Comparison of ENCODE assay signal across 13 cellular contexts in the genomic region with DNA sequence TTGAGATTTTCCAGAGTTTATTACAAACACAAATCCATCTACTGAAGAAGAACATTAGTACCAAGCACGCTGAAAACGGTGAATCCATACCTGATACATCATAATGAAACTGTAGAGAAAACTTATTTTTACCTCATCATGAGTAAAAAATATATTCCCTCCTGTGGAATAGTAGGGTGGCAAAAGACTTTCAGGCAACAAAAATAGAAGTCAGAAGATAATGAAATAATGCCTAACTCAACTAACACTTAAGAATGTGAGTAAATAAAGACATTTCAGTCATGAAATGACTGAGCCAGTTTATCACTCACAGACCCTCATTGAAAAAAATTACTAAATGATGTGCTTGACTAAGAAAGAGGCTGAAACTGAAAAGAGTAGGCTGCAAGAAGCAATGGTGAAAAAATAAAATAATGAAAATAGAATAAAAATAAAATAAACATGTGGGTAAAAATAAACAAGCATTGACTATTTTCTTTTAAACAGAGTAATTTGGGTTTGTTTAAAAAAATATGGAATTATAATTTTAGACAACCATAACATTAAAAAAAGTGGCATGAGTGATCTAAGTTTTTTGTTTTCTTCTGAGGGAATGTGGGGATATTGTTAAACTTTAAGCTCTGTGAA.
DNase-seq lines count a peak whose midpoint lies in the region; ATAC-seq and TF ChIP-seq lines count a peak whose summit lies in the region.
"Had no signal": no experiment of that assay in that cellular context is flagged by ENCODE, and none has a peak within 500 bp of the region (broad histone marks: within the 10 kb centered on the region; RNA-seq: fewer than 3 reads in every experiment).

No MANE protein-coding gene starts in this region.

- H3K9me3 ChIP-seq in PC-3 (ENCODE audit: low read length) = 0 out of 2 replicates have a peak, but pooled peaks cover 7% of the 10 kb centered on the region
- H3K9me3 ChIP-seq: MG63, upper lobe of right lung had no signal

- no peaks in the 10 kb centered on the region for H3K27me3 ChIP-seq in PC-3 (ENCODE audit: low read length)
- H3K27me3 ChIP-seq: MG63, upper lobe of right lung had no signal

- no peaks in the 10 kb centered on the region for H3F3A ChIP-seq in PC-3 (ENCODE audit: low read length, unreplicated experiment)

- ATAC-seq in GM19455 (IDR thresholded peaks at IDR 0.05; ENCODE audit: unreplicated experiment) (peak; percentile 39), HG02759 (IDR thresholded peaks at IDR 0.05; ENCODE audit: unreplicated experiment) (peak; percentile 53), HG03432 (IDR thresholded peaks at IDR 0.05; ENCODE audit: unreplicated experiment) (peak; percentile 71), PC-3 (no peak)
- ATAC-seq: activated CD8-positive, alpha-beta T cell treated with anti-CD3 and anti-CD28 coated beads, Interleukin-2, amount 10 ng/mL, durations not matched to agents 7 days and 5 days; upper lobe of right lung had no signal

- H3K79me2 ChIP-seq in PC-3 (ENCODE audit: low read length) = no peaks in the 10 kb centered on the region

- POLR2A ChIA-PET in PC-3 (lab: Charles Lee; ENCODE audit: unreplicated experiment) = no interaction called here

- no peak overlapping the region for H3K27ac ChIP-seq in PC-3 (ENCODE audit: low read length)
- H3K27ac ChIP-seq: upper lobe of right lung had no signal

- CTCF ChIA-PET in PC-3 (lab: Charles Lee) = no interaction called here

- H3K36me3 ChIP-seq in PC-3 (ENCODE audit: low read depth, low read length) = no peaks in the 10 kb centered on the region
- H3K36me3 ChIP-seq: MG63, upper lobe of right lung had no signal

- H3K4me1 ChIP-seq in PC-3 (ENCODE audit: insufficient read depth, low read length) = no peaks in the 10 kb centered on the region
- H3K4me1 ChIP-seq: upper lobe of right lung had no signal

- no peaks in the 10 kb centered on the region for H3K9me2 ChIP-seq in PC-3 (replicated peaks; ENCODE audit: low read length)

- no TSS peak for BruUV-seq in PC-3 (replicated peaks; lab: Mats Ljungman, UMichigan)

- H2AFZ ChIP-seq in PC-3 (ENCODE audit: low read length) = no peak overlapping the region

- intact Hi-C loops in PC-3 (cut with micrococcal nuclease) = no loop called here

- H4K20me1 ChIP-seq in PC-3 (ENCODE audit: low read length) = no peaks in the 10 kb centered on the region

- no peak for TF ChIP-seq CTCF in GM13977 (IDR thresholded peaks at IDR 0.05; ENCODE audit: extremely low read depth, insufficient read depth, missing control alignments)
- no peak for TF ChIP-seq CTCF in PC-3 (conservative IDR thresholded peaks at IDR 0.05; ENCODE audit: low read depth, low read length)

- no peak overlapping the region for H3K4me3 ChIP-seq in PC-3 (ENCODE audit: low read length)
- H3K4me3 ChIP-seq: MG63, upper lobe of right lung had no signal

- no peak overlapping the region for H3K4me2 ChIP-seq in PC-3 (ENCODE audit: low read length)

- H3K9ac ChIP-seq in PC-3 (ENCODE audit: low read length) = no peak overlapping the region

- in situ Hi-C loops in GM13977 (cut with MboI; ENCODE audit: low pct_unique_long_range_greater_than_20kb, low sequenced_read_pairs, unreplicated experiment) = no loop called here

- DNase-seq in GM13977 (ENCODE audit: low spot score) (peak; percentile 27), SKM-1 (lab: John Stamatoyannopoulos, UW; ENCODE audit: unreplicated experiment) (no peak), PC-3 (no peak), GM19240 (ENCODE audit: insufficient read length, low spot score) (no peak)
- DNase-seq in activated T-cell treated with anti-CD3 and anti-CD28 coated beads, Interleukin-2, amount 50 U/mL, for 48 hours = no peak
- DNase-seq: activated CD8-positive, alpha-beta T cell treated with anti-CD3 and anti-CD28 coated beads, Interleukin-2, amount 10 ng/mL, durations not matched to agents 7 days and 5 days; central memory CD4-positive, alpha-beta T cell; DMS153; MG63; upper lobe of right lung had no signal
